ENCODE assay signal across 12 cellular contexts in genomic region chr14:74140374-74140850, GRCh38. TPM values are rescaled to one million over a fixed set of nuclear protein-coding genes. Genes with fewer than 3 reads are reported as not detected.
DNase-seq lines count a peak whose midpoint lies in the region; ATAC-seq, FAIRE-seq and TF ChIP-seq lines count a peak whose summit lies in the region.
"Had no signal": no experiment of that assay in that cellular context is flagged by ENCODE, and none has a peak within 500 bp of the region (broad histone marks: within the 10 kb centered on the region; RNA-seq: fewer than 3 reads in every experiment).

No MANE protein-coding gene starts in this region.

- peak; percentile 67 for ATAC-seq in K562

- H3K36me3 ChIP-seq in K562 (ENCODE audit: control insufficient read depth, insufficient read depth, low read length) (no peaks in the 10 kb centered on the region; the same call in 2 of the 3 replicates), prostate gland (no peaks in the 10 kb centered on the region)

- DNase-seq in D721Med (ENCODE audit: insufficient read length, low spot score) (no peak), NCI-H1694 treated with DMSO at 0.1 percent for 48 hours (lab: John Stamatoyannopoulos, UW) (peak; percentile 84), K562 (ENCODE audit: extremely low read depth in 1 of 4, low spot score in 3 of 4) (peak in 1 of 4 experiments; percentile 24), myocyte (ENCODE audit: low read depth) (peak; percentile 95), 8988T (no peak), SIG-M5 (lab: John Stamatoyannopoulos, UW) (no peak), prostate gland (ENCODE audit: low spot score) (no peak), OCI-M1 (lab: John Stamatoyannopoulos, UW) (no peak)
- DNase-seq: activated gamma-delta T cell treated with Interleukin-2 at 50 U/mL for 16 hours; CD4-positive, CD25-positive, alpha-beta regulatory T cell; stimulated activated CD4-positive, alpha-beta T cell treated with anti-CD3 and anti-CD28 coated beads, Interleukin-4, amount 100 ng/mL, for 1 hour had no signal

- H3K27ac ChIP-seq in K562 (ENCODE audit: extremely low read depth, low read depth, low read length), result no peak overlapping the region
- H3K27ac ChIP-seq in prostate gland, result no peak overlapping the region

- no peak for TF ChIP-seq POLR2A in K562 (conservative IDR thresholded peaks at IDR 0.05)
- TF ChIP-seq POLR2A in prostate gland (IDR thresholded peaks at IDR 0.05), result no peak

- H2AFZ ChIP-seq in K562 (ENCODE audit: low read depth, low read length), result no peak overlapping the region

- H3K9me1 ChIP-seq in K562 (ENCODE audit: control insufficient read depth, insufficient read depth, low read length), result no peaks in the 10 kb centered on the region

- no peaks in the 10 kb centered on the region for H3K9me3 ChIP-seq in K562 (replicated peaks; ENCODE audit: control insufficient read depth, insufficient read depth, low read depth, low read length)
- no peaks in the 10 kb centered on the region for H3K9me3 ChIP-seq in prostate gland

- no peak overlapping the region for H3K4me2 ChIP-seq in K562 (ENCODE audit: insufficient read depth, low read length)

- no peaks in the 10 kb centered on the region for H4K20me1 ChIP-seq in K562 (replicated peaks; ENCODE audit: control insufficient read depth, insufficient read depth, low read length)

- H3K27me3 ChIP-seq in K562 (ENCODE audit: control insufficient read depth in 2 of 2, insufficient read depth in 2 of 2, low read length in 2 of 2) (no peaks in the 10 kb centered on the region), prostate gland (replicated peaks; ENCODE audit: insufficient read depth) (no peaks in the 10 kb centered on the region)

- no peaks in the 10 kb centered on the region for H3K79me2 ChIP-seq in K562 (ENCODE audit: control insufficient read depth, insufficient read depth, low read length)

- TF ChIP-seq EP300 in K562 (IDR thresholded peaks at IDR 0.05; ENCODE audit: low read length), result peak; percentile 30; the same call in 1 of the 2 replicates

- H3K4me1 ChIP-seq in K562 (replicated peaks in 1 of 2; ENCODE audit: control insufficient read depth in 2 of 2, insufficient read depth in 2 of 2, low read length in 2 of 2) (no peaks in the 10 kb centered on the region; a peak in 2 of 5 replicates), prostate gland (replicated peaks) (no peaks in the 10 kb centered on the region)

- no peak overlapping the region for H3K9ac ChIP-seq in K562 (ENCODE audit: insufficient read depth in 1 of 2, low read depth in 2 of 2, low read length in 2 of 2)

- intact Hi-C loops in K562 (cut with micrococcal nuclease) (no loop called here), prostate gland (cut with DNase I) (no loop called here)

- CTCF ChIA-PET in K562 (lab: Yijun Ruan, JAX; ENCODE audit: low intra/inter-chr PET ratio), result no interaction called here

- TF ChIP-seq CTCF in D721Med (IDR thresholded peaks at IDR 0.05; ENCODE audit: insufficient read depth, missing control alignments), result no peak
- no peak for TF ChIP-seq CTCF in K562 (IDR thresholded peaks at IDR 0.05 in 2 of 3, conservative IDR thresholded peaks at IDR 0.05 in 1 of 3; ENCODE audit: insufficient read depth in 2 of 3, low read depth in 1 of 3, low read length in 3 of 3)
- TF ChIP-seq CTCF in prostate gland (IDR thresholded peaks at IDR 0.05), result no peak

- no peak overlapping the region for H3K4me3 ChIP-seq in K562
- H3K4me3 ChIP-seq in prostate gland, result no peak overlapping the region

- no peak for TF ChIP-seq RAD21 in K562 (CRISPR knock-in tag; conservative IDR thresholded peaks at IDR 0.05 in 1 of 2, IDR thresholded peaks at IDR 0.05 in 1 of 2)

- peak; percentile 98 for FAIRE-seq in D721Med (lab: Jason Lieb, UNC)
- FAIRE-seq in K562 (lab: Jason Lieb, UNC), result no peak
- FAIRE-seq: H1 had no signal

- BruUV-seq in K562 (replicated peaks; lab: Mats Ljungman, UMichigan), result no TSS peak

- WGBS in K562 (ENCODE audit: insufficient coverage, low coverage, missing lambda C conversion rate), result 3% methylated on average over 8 of the region's 8 CpGs
- WGBS in prostate gland, result 50% methylated on average over 8 of the region's 8 CpGs

- in situ Hi-C loops in K562 (cut with MboI), result no loop called here

- POLR2A ChIA-PET in K562 (lab: Yijun Ruan, JAX), result interaction anchor here (0.9 kb wide), 1 partner anchor 15 kb away, joined by 4 read pairs; no protein-coding TSS in a partner anchor

TF ChIP-seq in K562, 482 proteins besides CTCF, POLR2A, EP300 and RAD21 (continues in another document):
- no peak for TF ChIP-seq HOXB6 (CRISPR knock-in tag; IDR thresholded peaks at IDR 0.05; ENCODE audit: borderline replicate concordance)
- peak; percentile 87 for TF ChIP-seq HES1 (IDR thresholded peaks at IDR 0.05; ENCODE audit: low read depth)
- no peak for TF ChIP-seq SMARCA5 (IDR thresholded peaks at IDR 0.05)
- peak; percentile 82 for TF ChIP-seq PKNOX1 (IDR thresholded peaks at IDR 0.05)
- peak in 1 of 2 experiments; percentile 73; a peak in 1 of 4 replicates for TF ChIP-seq RCOR1 (IDR thresholded peaks at IDR 0.05; ENCODE audit: borderline replicate concordance in 1 of 2, low read depth in 2 of 2, low read length in 2 of 2)
- TF ChIP-seq ZNF436 (CRISPR knock-in tag; IDR thresholded peaks at IDR 0.05), result no peak
- TF ChIP-seq ETS1 (conservative IDR thresholded peaks at IDR 0.05; ENCODE audit: control insufficient read depth, low read depth, low read length), result no peak
- TF ChIP-seq TEAD1 (CRISPR knock-in tag; IDR thresholded peaks at IDR 0.05), result no peak

RNA-seq across cellular contexts. Expression of gene LIN52, which starts 55.7 kb away (rescaled TPM):
- 12.8 and 15.9 TPM in 2 replicates for total RNA-seq in K562 (2011; cell fraction: chromatin; rRNA removed; ENCODE audit: low replicate concordance)
- 8.7 and 11.4 TPM in 2 replicates for total RNA-seq in K562 (2011; cell fraction: nucleolus; rRNA removed)
- total RNA-seq in K562 (2011; cell fraction: nucleoplasm; rRNA removed), result 10.7 and 16.6 TPM in 2 replicates
- 4.6 and 6.0 TPM in 2 replicates for total RNA-seq in K562 (2014; rRNA removed)
- total RNA-seq in K562 (2014; rRNA removed; fragmentation: Illumina TruSeq; extraction: Trizol), result 9.2 and 9.8 TPM in 2 replicates
- total RNA-seq in K562 (2015; rRNA removed; fragmentation: Illumina TruSeq; extraction: Trizol), result 8.2 and 9.0 TPM in 2 replicates
- total RNA-seq in K562 (2021), result 4.9 and 5.5 TPM in 2 replicates
- polyA plus RNA-seq in K562 (2011; rRNA removed), result 8.3 and 9.9 TPM in 2 replicates
- polyA plus RNA-seq in K562 (2011; cell fraction: cytosol; rRNA removed), result 5.2 and 6.0 TPM in 2 replicates
- 2.5 and 4.1 TPM in 2 replicates for polyA plus RNA-seq in K562 (2011; cell fraction: nucleus; rRNA removed)
- 4.6 and 7.7 TPM in 2 replicates for polyA plus RNA-seq in K562 (2012)
- 9.3 and 10.5 TPM in 2 replicates for polyA plus RNA-seq in K562 (2014; fragmentation: Illumina TruSeq; extraction: Trizol)
- 10 to 100 TPM in 1 of 2 experiments, 1 to 10 TPM in 1; 7.3 to 11.8 TPM for polyA plus RNA-seq in K562 (2014; fragmentation: Nextera tagmentation; extraction: Ambion mirVana)
- 8.3 and 9.8 TPM in 2 replicates for polyA plus RNA-seq in K562 (2014; rRNA removed)
- polyA minus RNA-seq in K562 (2011; rRNA and poly(A)+ RNA removed), result 8.0 and 10.0 TPM in 2 replicates
- 2.6 and 5.3 TPM in 2 replicates for polyA minus RNA-seq in K562 (2011; cell fraction: cytosol; rRNA and poly(A)+ RNA removed)
- 3.9 and 6.4 TPM in 2 replicates for polyA minus RNA-seq in K562 (2011; cell fraction: nucleus; rRNA and poly(A)+ RNA removed)
- total RNA-seq in myocyte, result 6.5 and 7.5 TPM in 2 replicates
- 4.5 TPM for polyA plus RNA-seq in myocyte (2012)
- total RNA-seq in prostate gland, result 1 to 10 TPM; 7.8 to 8.1 TPM

RNA-seq across cellular contexts. Expression of gene ALDH6A1, which starts 56.2 kb away (rescaled TPM):
- 9.9 and 11.4 TPM in 2 replicates for total RNA-seq in K562 (2011; cell fraction: chromatin; rRNA removed; ENCODE audit: low replicate concordance)
- 4.5 and 5.7 TPM in 2 replicates for total RNA-seq in K562 (2011; cell fraction: nucleolus; rRNA removed)
- total RNA-seq in K562 (2011; cell fraction: nucleoplasm; rRNA removed), result 6.2 and 7.6 TPM in 2 replicates
- total RNA-seq in K562 (2014; rRNA removed) (4.1 and 4.8 TPM in 2 replicates), K562 (2014; rRNA removed; fragmentation: Illumina TruSeq; extraction: Trizol) (4.6 and 5.3 TPM in 2 replicates), K562 (2015; rRNA removed; fragmentation: Illumina TruSeq; extraction: Trizol) (3.5 and 4.1 TPM in 2 replicates), K562 (2021) (6.0 and 6.1 TPM in 2 replicates), myocyte (14.9 and 16.8 TPM in 2 replicates), prostate gland (10 to 100 TPM; 78.2 to 85.8 TPM)
- polyA plus RNA-seq in K562 (2011; rRNA removed) (11.5 and 13.5 TPM in 2 replicates), K562 (2014; fragmentation: Illumina TruSeq; extraction: Trizol) (3.8 and 5.1 TPM in 2 replicates), K562 (2014; fragmentation: Nextera tagmentation; extraction: Ambion mirVana) (1 to 10 TPM; 3.1 to 4.5 TPM), K562 (2014; rRNA removed) (3.6 and 3.9 TPM in 2 replicates)
- polyA plus RNA-seq in K562 (2011; cell fraction: cytosol; rRNA removed), result 3.1 and 6.9 TPM in 2 replicates
- 2.7 and 3.9 TPM in 2 replicates for polyA plus RNA-seq in K562 (2011; cell fraction: nucleus; rRNA removed)
- polyA plus RNA-seq in K562 (2012), result 3.9 and 4.5 TPM in 2 replicates
- polyA minus RNA-seq in K562 (2011; rRNA and poly(A)+ RNA removed), result 17.6 and 22.6 TPM in 2 replicates
- 3.8 and 8.6 TPM in 2 replicates for polyA minus RNA-seq in K562 (2011; cell fraction: cytosol; rRNA and poly(A)+ RNA removed)
- polyA minus RNA-seq in K562 (2011; cell fraction: nucleus; rRNA and poly(A)+ RNA removed), result 2.2 and 6.1 TPM in 2 replicates
- polyA plus RNA-seq in myocyte (2012), result 5.0 TPM

Comparison
In these comparisons a context has a peak if more than half of its experiments do, and no peak if none do; other contexts are left out.
1. DNase-seq: peak in NCI-H1694 treated with DMSO at 0.1 percent for 48 hours (single experiment) and myocyte (single experiment); none in D721Med (single experiment), 8988T (single experiment), SIG-M5 (single experiment), prostate gland (single experiment) and OCI-M1 (single experiment).